8 cellular contexts compared by ENCODE assay signal in the genomic region with DNA sequence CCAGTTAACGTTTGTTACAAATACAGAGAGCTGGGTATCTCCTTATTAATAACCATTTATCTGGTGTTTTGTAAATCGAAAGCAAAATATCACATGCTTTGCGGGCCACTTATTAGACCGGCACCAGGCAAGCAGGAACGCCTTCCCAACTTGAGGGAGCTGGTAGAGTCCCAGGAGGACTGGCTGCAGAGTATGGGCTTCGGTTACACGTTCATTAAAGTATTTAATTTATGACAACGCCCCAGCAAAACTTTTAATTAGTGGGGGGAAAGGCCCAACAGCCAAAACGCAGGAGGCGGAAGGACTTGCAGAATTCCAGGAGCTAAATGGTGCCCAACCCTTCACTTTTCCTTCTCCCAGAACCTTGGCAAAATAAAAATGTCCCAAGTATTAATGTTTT. TPM values are rescaled to one million over a fixed set of nuclear protein-coding genes. Genes with fewer than 3 reads are reported as not detected.
DNase-seq lines count a peak whose midpoint lies in the region; ATAC-seq and TF ChIP-seq lines count a peak whose summit lies in the region.

No MANE protein-coding gene starts in this region.

- DNase-seq in activated CD4-positive, alpha-beta T cell treated with anti-CD3 and anti-CD28 coated beads, Interleukin-2, amount 10 ng/mL, durations not matched to agents 7 days and 5 days: no peak
- DNase-seq in activated CD4-positive, alpha-beta T cell treated with anti-CD3 and anti-CD28 coated beads, Interleukin-2, amount 50 U/mL, for 4 hours: no peak
- no peak for DNase-seq in activated naive CD8-positive, alpha-beta T cell treated with anti-CD3 and anti-CD28 coated beads, Interleukin-2, amount 50 U/mL, for 24 hours
- DNase-seq in thoracic aorta (ENCODE audit: low spot score): no peak
- no peak for DNase-seq in NCI-H2081 (lab: John Stamatoyannopoulos, UW)
- DNase-seq in NCI-H2081 treated with DMSO at 0.1 percent for 48 hours (lab: John Stamatoyannopoulos, UW): no peak

- H3K36me3 Mint-ChIP-seq in activated CD4-positive, alpha-beta T cell treated with anti-CD3 and anti-CD28 coated beads, Interleukin-2, amount 10 ng/mL, durations not matched to agents 7 days and 5 days (ENCODE audit: low read depth): peaks cover 76% of the 10 kb centered on the region
- peaks cover 62% of the 10 kb centered on the region for H3K36me3 Mint-ChIP-seq in activated naive CD8-positive, alpha-beta T cell treated with anti-CD3 and anti-CD28 coated beads, Interleukin-2, amount 50 U/mL, for 24 hours (ENCODE audit: low read depth)

- no peak for ATAC-seq in activated naive CD8-positive, alpha-beta T cell treated with anti-CD3 and anti-CD28 coated beads, Interleukin-2, amount 50 U/mL, for 24 hours
- ATAC-seq in thoracic aorta (ENCODE audit: insufficient number of reproducible peaks, low FRiP score, low read depth) (no peak), HG02852 (IDR thresholded peaks at IDR 0.05; ENCODE audit: unreplicated experiment) (no peak)

- CTCF ChIA-PET in activated CD4-positive, alpha-beta T cell treated with anti-CD3 and anti-CD28 coated beads, Interleukin-2, amount 10 ng/mL, durations not matched to agents 7 days and 5 days (lab: Charles Lee): interaction anchor here (0.7 to 1.6 kb wide), 5 partner anchors 8 to 78 kb away, joined by 3 to 5 read pairs (median 3); no protein-coding TSS in a partner anchor

- no peaks in the 10 kb centered on the region for H3K27me3 Mint-ChIP-seq in activated CD4-positive, alpha-beta T cell treated with anti-CD3 and anti-CD28 coated beads, Interleukin-2, amount 10 ng/mL, durations not matched to agents 7 days and 5 days
- peaks cover 2% of the 10 kb centered on the region for H3K27me3 Mint-ChIP-seq in activated naive CD8-positive, alpha-beta T cell treated with anti-CD3 and anti-CD28 coated beads, Interleukin-2, amount 50 U/mL, for 24 hours

- peak overlapping the region; percentile 96 for H3K4me3 ChIP-seq in thoracic aorta

- peaks cover 63% of the 10 kb centered on the region for H3K4me1 Mint-ChIP-seq in activated CD4-positive, alpha-beta T cell treated with anti-CD3 and anti-CD28 coated beads, Interleukin-2, amount 10 ng/mL, durations not matched to agents 7 days and 5 days
- H3K4me1 Mint-ChIP-seq in activated naive CD8-positive, alpha-beta T cell treated with anti-CD3 and anti-CD28 coated beads, Interleukin-2, amount 50 U/mL, for 24 hours: peaks cover 67% of the 10 kb centered on the region

- H3K4me1 ChIP-seq in thoracic aorta (ENCODE audit: control insufficient read depth in 1 of 2, low read depth in 2 of 2): peaks cover 37 to 52% of the 10 kb centered on the region in 2 donors

- no peak overlapping the region for H3K27ac Mint-ChIP-seq in activated CD4-positive, alpha-beta T cell treated with anti-CD3 and anti-CD28 coated beads, Interleukin-2, amount 10 ng/mL, durations not matched to agents 7 days and 5 days
- H3K27ac Mint-ChIP-seq in activated naive CD8-positive, alpha-beta T cell treated with anti-CD3 and anti-CD28 coated beads, Interleukin-2, amount 50 U/mL, for 24 hours: no peak overlapping the region

- H3K27ac ChIP-seq in layer of hippocampus (ENCODE audit: low read depth, low read length) (peak overlapping the region; percentile 82), thoracic aorta (peak overlapping the region; percentile 97)

- no peak for TF ChIP-seq CTCF in thoracic aorta (IDR thresholded peaks at IDR 0.05)

- H3K27me3 ChIP-seq in layer of hippocampus (ENCODE audit: control insufficient read depth, insufficient read depth, low read length): no peaks in the 10 kb centered on the region
- no peaks in the 10 kb centered on the region for H3K27me3 ChIP-seq in thoracic aorta (replicated peaks; ENCODE audit: insufficient read depth)

- H3K9me3 ChIP-seq in thoracic aorta: no peaks in the 10 kb centered on the region

- H3K4me3 Mint-ChIP-seq in activated CD4-positive, alpha-beta T cell treated with anti-CD3 and anti-CD28 coated beads, Interleukin-2, amount 10 ng/mL, durations not matched to agents 7 days and 5 days: peak overlapping the region; percentile 93
- peak overlapping the region; percentile 97 for H3K4me3 Mint-ChIP-seq in activated naive CD8-positive, alpha-beta T cell treated with anti-CD3 and anti-CD28 coated beads, Interleukin-2, amount 50 U/mL, for 24 hours

- POLR2A ChIA-PET in activated CD4-positive, alpha-beta T cell treated with anti-CD3 and anti-CD28 coated beads, Interleukin-2, amount 10 ng/mL, durations not matched to agents 7 days and 5 days (lab: Charles Lee): no interaction called here

- peaks cover 6% of the 10 kb centered on the region for H3K36me3 ChIP-seq in thoracic aorta

- H3K9me3 Mint-ChIP-seq in activated CD4-positive, alpha-beta T cell treated with anti-CD3 and anti-CD28 coated beads, Interleukin-2, amount 10 ng/mL, durations not matched to agents 7 days and 5 days: no peaks in the 10 kb centered on the region
- no peaks in the 10 kb centered on the region for H3K9me3 Mint-ChIP-seq in activated naive CD8-positive, alpha-beta T cell treated with anti-CD3 and anti-CD28 coated beads, Interleukin-2, amount 50 U/mL, for 24 hours

RNA-seq across cellular contexts. Expression of gene SMAD7, which starts 3.7 kb away (rescaled TPM):
- 10 to 100 TPM; 19.5 to 21.7 TPM for total RNA-seq in activated CD4-positive, alpha-beta T cell treated with anti-CD3 and anti-CD28 coated beads, Interleukin-2, amount 10 ng/mL, durations not matched to agents 7 days and 5 days
- 100 to 1,000 TPM in 1 of 2 donors, 10 to 100 TPM in 1; 80.8 to 107 TPM for total RNA-seq in thoracic aorta
